1 cellular context compared by ENCODE assay signal in the genomic region with DNA sequence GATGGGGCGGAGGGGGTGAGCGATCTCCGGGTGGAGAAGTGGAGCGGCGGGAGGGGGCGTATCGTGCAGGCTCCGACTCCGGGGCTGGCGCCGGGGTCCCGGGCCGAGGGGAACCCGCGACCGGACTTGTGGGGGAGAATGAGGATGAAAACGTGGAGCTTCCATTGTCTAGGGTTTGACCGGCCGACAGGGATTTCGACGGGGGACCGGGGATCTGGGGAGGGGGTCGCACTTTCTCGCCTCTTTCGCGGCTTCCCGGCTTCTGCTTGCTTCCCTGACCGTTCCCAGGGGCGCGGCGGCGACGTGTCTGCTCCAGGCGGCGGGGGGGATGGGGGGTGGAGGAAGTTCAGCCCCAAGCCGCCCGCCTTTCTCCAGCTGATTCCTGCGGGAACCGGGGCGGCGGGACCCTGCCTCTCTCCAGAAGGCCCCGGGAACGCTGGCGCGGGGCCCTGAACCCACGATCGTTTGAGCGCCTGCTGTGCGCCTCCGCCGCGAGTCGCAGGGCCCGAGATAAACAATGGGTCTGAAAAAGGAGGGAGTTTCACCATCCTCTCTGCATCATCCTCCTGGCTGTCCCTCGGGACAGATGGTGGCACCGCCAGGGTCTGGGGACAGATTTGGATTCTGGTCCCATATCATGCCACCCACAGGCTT.
TF ChIP-seq lines count a peak whose summit lies in the region.

No MANE protein-coding gene starts in this region.

TF ChIP-seq in GM12878, 131 proteins besides CTCF, POLR2A, EP300 and RAD21 (continues in another document):
- TF ChIP-seq, protein P1, sequence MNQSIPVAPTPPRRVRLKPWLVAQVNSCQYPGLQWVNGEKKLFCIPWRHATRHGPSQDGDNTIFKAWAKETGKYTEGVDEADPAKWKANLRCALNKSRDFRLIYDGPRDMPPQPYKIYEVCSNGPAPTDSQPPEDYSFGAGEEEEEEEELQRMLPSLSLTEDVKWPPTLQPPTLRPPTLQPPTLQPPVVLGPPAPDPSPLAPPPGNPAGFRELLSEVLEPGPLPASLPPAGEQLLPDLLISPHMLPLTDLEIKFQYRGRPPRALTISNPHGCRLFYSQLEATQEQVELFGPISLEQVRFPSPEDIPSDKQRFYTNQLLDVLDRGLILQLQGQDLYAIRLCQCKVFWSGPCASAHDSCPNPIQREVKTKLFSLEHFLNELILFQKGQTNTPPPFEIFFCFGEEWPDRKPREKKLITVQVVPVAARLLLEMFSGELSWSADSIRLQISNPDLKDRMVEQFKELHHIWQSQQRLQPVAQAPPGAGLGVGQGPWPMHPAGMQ (IDR thresholded peaks at IDR 0.05; ENCODE audit: borderline replicate concordance): no peak
- TF ChIP-seq CBFB (IDR thresholded peaks at IDR 0.05; ENCODE audit: low read depth) (no peak), BMI1 (IDR thresholded peaks at IDR 0.05; ENCODE audit: borderline replicate concordance) (no peak), EZH2 (IDR thresholded peaks at IDR 0.05; ENCODE audit: borderline replicate concordance, control insufficient read depth, low read depth, low read length) (no peak), EGR1 (IDR thresholded peaks at IDR 0.05; ENCODE audit: borderline replicate concordance in 1 of 2, low read depth in 2 of 2, low read length in 2 of 2) (no peak), USF2 (IDR thresholded peaks at IDR 0.05; ENCODE audit: borderline replicate concordance, low read depth, low read length) (no peak), RB1 (IDR thresholded peaks at IDR 0.05; ENCODE audit: borderline replicate concordance) (0 out of 2 replicates have a peak, but pooled peaks have one; percentile 40), TAF1 (IDR thresholded peaks at IDR 0.05; ENCODE audit: borderline replicate concordance, low read depth, low read length) (no peak), KLF5 (IDR thresholded peaks at IDR 0.05; ENCODE audit: partially characterized antibody) (no peak), DPF2 (IDR thresholded peaks at IDR 0.05) (0 out of 2 replicates have a peak, but pooled peaks have one; percentile 16), MXI1 (IDR thresholded peaks at IDR 0.05; ENCODE audit: low read depth, low read length) (no peak), SIX5 (IDR thresholded peaks at IDR 0.05; ENCODE audit: low read depth, low read length, severe bottlenecking) (no peak), ZNF274 (IDR thresholded peaks at IDR 0.05; ENCODE audit: insufficient read depth, insufficient read length) (no peak), BACH1 (IDR thresholded peaks at IDR 0.05; ENCODE audit: borderline replicate concordance) (no peak), NFIC (IDR thresholded peaks at IDR 0.05; ENCODE audit: low read depth, low read length) (no peak), RAD51 (IDR thresholded peaks at IDR 0.05) (no peak), ELK1 (IDR thresholded peaks at IDR 0.05; ENCODE audit: low read depth, low read length) (no peak), HDAC2 (IDR thresholded peaks at IDR 0.05) (no peak), E2F8 (IDR thresholded peaks at IDR 0.05; ENCODE audit: low read depth, partially characterized antibody) (no peak), IKZF2 (IDR thresholded peaks at IDR 0.05) (peak; percentile 23 to 31; a peak in 1 of 4 replicates), RFX5 (IDR thresholded peaks at IDR 0.05; ENCODE audit: low read depth, low read length) (no peak), CREM (IDR thresholded peaks at IDR 0.05; ENCODE audit: low read depth) (no peak)
- TF ChIP-seq, protein P2, sequence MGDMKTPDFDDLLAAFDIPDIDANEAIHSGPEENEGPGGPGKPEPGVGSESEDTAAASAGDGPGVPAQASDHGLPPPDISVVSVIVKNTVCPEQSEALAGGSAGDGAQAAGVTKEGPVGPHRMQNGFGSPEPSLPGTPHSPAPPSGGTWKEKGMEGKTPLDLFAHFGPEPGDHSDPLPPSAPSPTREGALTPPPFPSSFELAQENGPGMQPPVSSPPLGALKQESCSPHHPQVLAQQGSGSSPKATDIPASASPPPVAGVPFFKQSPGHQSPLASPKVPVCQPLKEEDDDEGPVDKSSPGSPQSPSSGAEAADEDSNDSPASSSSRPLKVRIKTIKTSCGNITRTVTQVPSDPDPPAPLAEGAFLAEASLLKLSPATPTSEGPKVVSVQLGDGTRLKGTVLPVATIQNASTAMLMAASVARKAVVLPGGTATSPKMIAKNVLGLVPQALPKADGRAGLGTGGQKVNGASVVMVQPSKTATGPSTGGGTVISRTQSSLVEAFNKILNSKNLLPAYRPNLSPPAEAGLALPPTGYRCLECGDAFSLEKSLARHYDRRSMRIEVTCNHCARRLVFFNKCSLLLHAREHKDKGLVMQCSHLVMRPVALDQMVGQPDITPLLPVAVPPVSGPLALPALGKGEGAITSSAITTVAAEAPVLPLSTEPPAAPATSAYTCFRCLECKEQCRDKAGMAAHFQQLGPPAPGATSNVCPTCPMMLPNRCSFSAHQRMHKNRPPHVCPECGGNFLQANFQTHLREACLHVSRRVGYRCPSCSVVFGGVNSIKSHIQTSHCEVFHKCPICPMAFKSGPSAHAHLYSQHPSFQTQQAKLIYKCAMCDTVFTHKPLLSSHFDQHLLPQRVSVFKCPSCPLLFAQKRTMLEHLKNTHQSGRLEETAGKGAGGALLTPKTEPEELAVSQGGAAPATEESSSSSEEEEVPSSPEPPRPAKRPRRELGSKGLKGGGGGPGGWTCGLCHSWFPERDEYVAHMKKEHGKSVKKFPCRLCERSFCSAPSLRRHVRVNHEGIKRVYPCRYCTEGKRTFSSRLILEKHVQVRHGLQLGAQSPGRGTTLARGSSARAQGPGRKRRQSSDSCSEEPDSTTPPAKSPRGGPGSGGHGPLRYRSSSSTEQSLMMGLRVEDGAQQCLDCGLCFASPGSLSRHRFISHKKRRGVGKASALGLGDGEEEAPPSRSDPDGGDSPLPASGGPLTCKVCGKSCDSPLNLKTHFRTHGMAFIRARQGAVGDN (IDR thresholded peaks at IDR 0.05): no peak
- TF ChIP-seq, protein P3, sequence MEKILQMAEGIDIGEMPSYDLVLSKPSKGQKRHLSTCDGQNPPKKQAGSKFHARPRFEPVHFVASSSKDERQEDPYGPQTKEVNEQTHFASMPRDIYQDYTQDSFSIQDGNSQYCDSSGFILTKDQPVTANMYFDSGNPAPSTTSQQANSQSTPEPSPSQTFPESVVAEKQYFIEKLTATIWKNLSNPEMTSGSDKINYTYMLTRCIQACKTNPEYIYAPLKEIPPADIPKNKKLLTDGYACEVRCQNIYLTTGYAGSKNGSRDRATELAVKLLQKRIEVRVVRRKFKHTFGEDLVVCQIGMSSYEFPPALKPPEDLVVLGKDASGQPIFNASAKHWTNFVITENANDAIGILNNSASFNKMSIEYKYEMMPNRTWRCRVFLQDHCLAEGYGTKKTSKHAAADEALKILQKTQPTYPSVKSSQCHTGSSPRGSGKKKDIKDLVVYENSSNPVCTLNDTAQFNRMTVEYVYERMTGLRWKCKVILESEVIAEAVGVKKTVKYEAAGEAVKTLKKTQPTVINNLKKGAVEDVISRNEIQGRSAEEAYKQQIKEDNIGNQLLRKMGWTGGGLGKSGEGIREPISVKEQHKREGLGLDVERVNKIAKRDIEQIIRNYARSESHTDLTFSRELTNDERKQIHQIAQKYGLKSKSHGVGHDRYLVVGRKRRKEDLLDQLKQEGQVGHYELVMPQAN (conservative IDR thresholded peaks at IDR 0.05): peak; percentile 61
- TF ChIP-seq, protein P4, sequence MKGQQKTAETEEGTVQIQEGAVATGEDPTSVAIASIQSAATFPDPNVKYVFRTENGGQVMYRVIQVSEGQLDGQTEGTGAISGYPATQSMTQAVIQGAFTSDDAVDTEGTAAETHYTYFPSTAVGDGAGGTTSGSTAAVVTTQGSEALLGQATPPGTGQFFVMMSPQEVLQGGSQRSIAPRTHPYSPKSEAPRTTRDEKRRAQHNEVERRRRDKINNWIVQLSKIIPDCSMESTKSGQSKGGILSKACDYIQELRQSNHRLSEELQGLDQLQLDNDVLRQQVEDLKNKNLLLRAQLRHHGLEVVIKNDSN (IDR thresholded peaks at IDR 0.05; ENCODE audit: borderline replicate concordance, extremely low read length, insufficient read depth, low read depth, low read length): no peak
- TF ChIP-seq, protein P5, sequence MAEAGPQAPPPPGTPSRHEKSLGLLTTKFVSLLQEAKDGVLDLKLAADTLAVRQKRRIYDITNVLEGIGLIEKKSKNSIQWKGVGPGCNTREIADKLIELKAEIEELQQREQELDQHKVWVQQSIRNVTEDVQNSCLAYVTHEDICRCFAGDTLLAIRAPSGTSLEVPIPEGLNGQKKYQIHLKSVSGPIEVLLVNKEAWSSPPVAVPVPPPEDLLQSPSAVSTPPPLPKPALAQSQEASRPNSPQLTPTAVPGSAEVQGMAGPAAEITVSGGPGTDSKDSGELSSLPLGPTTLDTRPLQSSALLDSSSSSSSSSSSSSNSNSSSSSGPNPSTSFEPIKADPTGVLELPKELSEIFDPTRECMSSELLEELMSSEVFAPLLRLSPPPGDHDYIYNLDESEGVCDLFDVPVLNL (IDR thresholded peaks at IDR 0.05; ENCODE audit: low read depth, low read length): no peak
- TF ChIP-seq, protein P6, sequence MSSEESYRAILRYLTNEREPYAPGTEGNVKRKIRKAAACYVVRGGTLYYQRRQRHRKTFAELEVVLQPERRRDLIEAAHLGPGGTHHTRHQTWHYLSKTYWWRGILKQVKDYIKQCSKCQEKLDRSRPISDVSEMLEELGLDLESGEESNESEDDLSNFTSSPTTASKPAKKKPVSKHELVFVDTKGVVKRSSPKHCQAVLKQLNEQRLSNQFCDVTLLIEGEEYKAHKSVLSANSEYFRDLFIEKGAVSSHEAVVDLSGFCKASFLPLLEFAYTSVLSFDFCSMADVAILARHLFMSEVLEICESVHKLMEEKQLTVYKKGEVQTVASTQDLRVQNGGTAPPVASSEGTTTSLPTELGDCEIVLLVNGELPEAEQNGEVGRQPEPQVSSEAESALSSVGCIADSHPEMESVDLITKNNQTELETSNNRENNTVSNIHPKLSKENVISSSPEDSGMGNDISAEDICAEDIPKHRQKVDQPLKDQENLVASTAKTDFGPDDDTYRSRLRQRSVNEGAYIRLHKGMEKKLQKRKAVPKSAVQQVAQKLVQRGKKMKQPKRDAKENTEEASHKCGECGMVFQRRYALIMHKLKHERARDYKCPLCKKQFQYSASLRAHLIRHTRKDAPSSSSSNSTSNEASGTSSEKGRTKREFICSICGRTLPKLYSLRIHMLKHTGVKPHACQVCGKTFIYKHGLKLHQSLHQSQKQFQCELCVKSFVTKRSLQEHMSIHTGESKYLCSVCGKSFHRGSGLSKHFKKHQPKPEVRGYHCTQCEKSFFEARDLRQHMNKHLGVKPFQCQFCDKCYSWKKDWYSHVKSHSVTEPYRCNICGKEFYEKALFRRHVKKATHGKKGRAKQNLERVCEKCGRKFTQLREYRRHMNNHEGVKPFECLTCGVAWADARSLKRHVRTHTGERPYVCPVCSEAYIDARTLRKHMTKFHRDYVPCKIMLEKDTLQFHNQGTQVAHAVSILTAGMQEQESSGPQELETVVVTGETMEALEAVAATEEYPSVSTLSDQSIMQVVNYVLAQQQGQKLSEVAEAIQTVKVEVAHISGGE (CRISPR knock-in tag; IDR thresholded peaks at IDR 0.05): no peak
- TF ChIP-seq, protein P7, sequence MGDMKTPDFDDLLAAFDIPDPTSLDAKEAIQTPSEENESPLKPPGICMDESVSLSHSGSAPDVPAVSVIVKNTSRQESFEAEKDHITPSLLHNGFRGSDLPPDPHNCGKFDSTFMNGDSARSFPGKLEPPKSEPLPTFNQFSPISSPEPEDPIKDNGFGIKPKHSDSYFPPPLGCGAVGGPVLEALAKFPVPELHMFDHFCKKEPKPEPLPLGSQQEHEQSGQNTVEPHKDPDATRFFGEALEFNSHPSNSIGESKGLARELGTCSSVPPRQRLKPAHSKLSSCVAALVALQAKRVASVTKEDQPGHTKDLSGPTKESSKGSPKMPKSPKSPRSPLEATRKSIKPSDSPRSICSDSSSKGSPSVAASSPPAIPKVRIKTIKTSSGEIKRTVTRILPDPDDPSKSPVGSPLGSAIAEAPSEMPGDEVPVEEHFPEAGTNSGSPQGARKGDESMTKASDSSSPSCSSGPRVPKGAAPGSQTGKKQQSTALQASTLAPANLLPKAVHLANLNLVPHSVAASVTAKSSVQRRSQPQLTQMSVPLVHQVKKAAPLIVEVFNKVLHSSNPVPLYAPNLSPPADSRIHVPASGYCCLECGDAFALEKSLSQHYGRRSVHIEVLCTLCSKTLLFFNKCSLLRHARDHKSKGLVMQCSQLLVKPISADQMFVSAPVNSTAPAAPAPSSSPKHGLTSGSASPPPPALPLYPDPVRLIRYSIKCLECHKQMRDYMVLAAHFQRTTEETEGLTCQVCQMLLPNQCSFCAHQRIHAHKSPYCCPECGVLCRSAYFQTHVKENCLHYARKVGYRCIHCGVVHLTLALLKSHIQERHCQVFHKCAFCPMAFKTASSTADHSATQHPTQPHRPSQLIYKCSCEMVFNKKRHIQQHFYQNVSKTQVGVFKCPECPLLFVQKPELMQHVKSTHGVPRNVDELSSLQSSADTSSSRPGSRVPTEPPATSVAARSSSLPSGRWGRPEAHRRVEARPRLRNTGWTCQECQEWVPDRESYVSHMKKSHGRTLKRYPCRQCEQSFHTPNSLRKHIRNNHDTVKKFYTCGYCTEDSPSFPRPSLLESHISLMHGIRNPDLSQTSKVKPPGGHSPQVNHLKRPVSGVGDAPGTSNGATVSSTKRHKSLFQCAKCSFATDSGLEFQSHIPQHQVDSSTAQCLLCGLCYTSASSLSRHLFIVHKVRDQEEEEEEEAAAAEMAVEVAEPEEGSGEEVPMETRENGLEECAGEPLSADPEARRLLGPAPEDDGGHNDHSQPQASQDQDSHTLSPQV (IDR thresholded peaks at IDR 0.05): no peak
